In genomic region chr22:32940736-32941135, GRCh38 we compare ENCODE assay signal across 33 cellular contexts.
"Had no signal": no experiment of that assay in that cellular context is flagged by ENCODE, and none has a peak within 500 bp of the region (broad histone marks: within the 10 kb centered on the region; RNA-seq: fewer than 3 reads in every experiment).

No MANE protein-coding gene starts in this region.

- H3K36me3 ChIP-seq: adrenal gland, brain microvascular endothelial cell, breast epithelium had no signal

- ATAC-seq: activated CD8-positive, alpha-beta T cell treated with anti-CD3 and anti-CD28 coated beads for 36 hours; activated naive CD4-positive, alpha-beta T cell treated with anti-CD3 and anti-CD28 coated beads, Interleukin-2, amount 50 U/mL, for 72 hours; activated T-cell treated with anti-CD3 and anti-CD28 coated beads, Interleukin-2, amount 50 U/mL, for 4 hours; activated T-cell treated with anti-CD3 and anti-CD28 coated beads, Interleukin-2, amount 50 U/mL, for 72 hours; activated T-helper 17 cell treated with anti-CD3 and anti-CD28 coated beads, Interleukin-2, amount 50 U/mL, for 72 hours; body of pancreas; T-cell; T-helper 17 cell had no signal

- DNase-seq: activated B cell treated with CpG ODN at 0.5 μM for 24 hours; activated CD4-positive, alpha-beta memory T cell treated with anti-CD3 and anti-CD28 coated beads for 36 hours; activated CD4-positive, alpha-beta T cell treated with anti-CD3 and anti-CD28 coated beads for 4 hours; activated CD4-positive, alpha-beta T cell treated with anti-CD3 and anti-CD28 coated beads, Interleukin-2, amount 10 ng/mL, durations not matched to agents 24 days and 14 days; activated CD4-positive, alpha-beta T cell treated with anti-CD3 and anti-CD28 coated beads, Interleukin-2, amount 50 U/mL, for 1 hour; activated CD4-positive, alpha-beta T cell treated with anti-CD3 and anti-CD28 coated beads, Interleukin-2, amount 50 U/mL, for 4 hours; activated CD4-positive, CD25-positive, alpha-beta regulatory T cell treated with anti-CD3 and anti-CD28 coated beads, Interleukin-2, amount 50 U/mL, for 72 hours; activated CD8-positive, alpha-beta memory T cell treated with anti-CD3 and anti-CD28 coated beads, Interleukin-2, amount 50 U/mL, for 4 hours; activated CD8-positive, alpha-beta T cell treated with anti-CD3 and anti-CD28 coated beads for 36 hours; activated effector memory CD4-positive, alpha-beta T cell treated with anti-CD3 and anti-CD28 coated beads, Interleukin-2, amount 50 U/mL, for 16 hours; activated gamma-delta T cell treated with Interleukin-2 at 50 U/mL for 16 hours; activated naive CD4-positive, alpha-beta T cell; activated naive CD4-positive, alpha-beta T cell treated with anti-CD3 and anti-CD28 coated beads for 36 hours; activated naive CD4-positive, alpha-beta T cell treated with anti-CD3 and anti-CD28 coated beads, Interleukin-2, amount 50 U/mL, for 16 hours; activated naive CD8-positive, alpha-beta T cell treated with anti-CD3 and anti-CD28 coated beads for 36 hours; activated T-cell treated with anti-CD3 and anti-CD28 coated beads for 4 hours; activated T-cell treated with anti-CD3 and anti-CD28 coated beads, Interleukin-2, amount 50 U/mL, for 1 hour; activated T-cell treated with anti-CD3 and anti-CD28 coated beads, Interleukin-2, amount 50 U/mL, for 4 hours; activated T-cell treated with anti-CD3 and anti-CD28 coated beads, Interleukin-2, amount 50 U/mL, for 72 hours; adrenal gland; amniotic stem cell; aorta; body of pancreas; brain microvascular endothelial cell; central memory CD4-positive, alpha-beta T cell; T-cell; T-helper 17 cell had no signal

- H3K4me3 ChIP-seq: adrenal gland, body of pancreas, breast epithelium had no signal

- H3K27ac ChIP-seq: adrenal gland, body of pancreas, brain microvascular endothelial cell, breast epithelium, VCaP had no signal

- H3K4me1 ChIP-seq: adrenal gland, body of pancreas, breast epithelium had no signal

- H3K27me3 ChIP-seq: adrenal gland, body of pancreas, brain microvascular endothelial cell, breast epithelium had no signal

- FAIRE-seq: astrocyte, TTC549 had no signal

- H3K9me3 ChIP-seq: adrenal gland, body of pancreas had no signal
